ENCODE assay signal across 14 cellular contexts in the genomic region with DNA sequence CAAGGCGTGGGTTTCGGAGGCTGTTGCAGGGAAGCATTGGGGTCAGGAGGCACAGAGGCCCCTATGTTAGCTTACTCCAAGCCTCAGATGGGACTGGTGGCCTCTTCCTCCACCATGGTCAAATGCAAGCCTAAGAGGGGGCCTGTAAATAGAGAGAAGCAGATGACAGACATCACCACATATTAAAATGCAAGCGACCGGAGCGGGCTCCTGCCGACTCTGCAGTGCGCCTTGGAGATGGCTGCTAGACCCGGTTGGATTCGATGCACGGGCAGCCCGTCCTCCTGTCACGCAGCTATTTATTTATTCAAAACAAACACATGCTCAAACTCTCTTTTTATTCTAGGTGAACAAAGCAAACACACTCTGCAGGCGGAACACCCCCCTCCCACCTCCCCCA.
DNase-seq lines count a peak whose midpoint lies in the region.
"Had no signal": no experiment of that assay in that cellular context is flagged by ENCODE, and none has a peak within 500 bp of the region (broad histone marks: within the 10 kb centered on the region; RNA-seq: fewer than 3 reads in every experiment).

No MANE protein-coding gene starts in this region.

- H3K27ac ChIP-seq in substantia nigra (ENCODE audit: low read depth, low read length, poor library complexity, severe bottlenecking), result peak overlapping the region; percentile 43
- H3K27ac ChIP-seq: A549; BLaER1 treated with 17β-estradiol and CSF1 and Interleukin-3, amounts not matched to agents 10 nM and 100 nM had no signal

- peak; percentile 23 to 54 for DNase-seq in NCI-H2081 (lab: John Stamatoyannopoulos, UW)
- DNase-seq in NCI-H2081 treated with DMSO at 0.1 percent for 48 hours (lab: John Stamatoyannopoulos, UW), result no peak
- DNase-seq in NCI-H1092 (lab: John Stamatoyannopoulos, UW), result peak; percentile 31
- peak; percentile 66 for DNase-seq in NCI-H69 (lab: John Stamatoyannopoulos, UW)
- DNase-seq in substantia nigra (lab: John Stamatoyannopoulos, UW), result no peak
- no peak for DNase-seq in NCI-H128 (lab: John Stamatoyannopoulos, UW; ENCODE audit: unreplicated experiment)
- DNase-seq in activated naive CD4-positive, alpha-beta T cell treated with anti-CD3 and anti-CD28 coated beads, Interleukin-2, amount 50 U/mL, for 16 hours, result no peak
- DNase-seq in DMS 273 (lab: John Stamatoyannopoulos, UW; ENCODE audit: unreplicated experiment), result no peak
- DNase-seq: DND-41; NCI-H2171; NK-92 treated with Interleukin-12 subunit alpha and Interleukin-12 subunit beta, amount 100 ng/mL, for 24 hours; SIG-M5 had no signal

Comparison
In these comparisons a context has a peak if more than half of its experiments do, and no peak if none do; other contexts are left out.
1. DNase-seq: peak in NCI-H2081 (2 of 2), NCI-H1092 (single experiment) and NCI-H69 (single experiment); none in NCI-H2081 treated with DMSO at 0.1 percent for 48 hours (single experiment), substantia nigra (0 of 49), NCI-H128 (single experiment), activated naive CD4-positive, alpha-beta T cell treated with anti-CD3 and anti-CD28 coated beads, Interleukin-2, amount 50 U/mL, for 16 hours (single experiment) and DMS 273 (single experiment).